8 cellular contexts compared by ENCODE assay signal in genomic region chr17:4832829-4833177, GRCh38. TPM values are rescaled to one million over a fixed set of nuclear protein-coding genes. Genes with fewer than 3 reads are reported as not detected.
DNase-seq lines count a peak whose midpoint lies in the region; ATAC-seq, FAIRE-seq and TF ChIP-seq lines count a peak whose summit lies in the region.
"Not testable (repeated sequence)": the region's sequence is repeated elsewhere in the genome, so short reads cannot be mapped to it uniquely, and the experiment has no call there.
"Had no signal": no experiment of that assay in that cellular context is flagged by ENCODE, and none has a peak within 500 bp of the region (broad histone marks: within the 10 kb centered on the region; RNA-seq: fewer than 3 reads in every experiment).

No MANE protein-coding gene starts in this region.

- not testable (repeated sequence) for H3K9me3 ChIP-seq in MM.1S (replicated peaks; ENCODE audit: insufficient read depth, low read length); endodermal cell (ENCODE audit: control insufficient read depth, low read length); HepG2 (ENCODE audit: low read length)

- DNase-seq in MM.1S; endodermal cell; HepG2 (ENCODE audit: low spot score): not testable (repeated sequence)

- peak overlapping the region; percentile 92 for H3K4me3 ChIP-seq in MM.1S (ENCODE audit: low read length)
- peak overlapping the region; percentile 91 for H3K4me3 ChIP-seq in endodermal cell (ENCODE audit: low read length)
- peak overlapping the region; percentile 67 to 97 (median 85) for H3K4me3 ChIP-seq in HepG2 (replicated peaks in 1 of 3; ENCODE audit: insufficient read depth in 1 of 3, low read depth in 2 of 3, low read length in 3 of 3)
- peak overlapping the region; percentile 88 for H3K4me3 ChIP-seq in rectal smooth muscle tissue (ENCODE audit: low read length)

- not testable (repeated sequence) for TF ChIP-seq EP300 in HepG2 (IDR thresholded peaks at IDR 0.05; ENCODE audit: low read depth in 2 of 2, low read length in 2 of 2); HepG2 (CRISPR knock-in tag; IDR thresholded peaks at IDR 0.05; ENCODE audit: borderline replicate concordance)

- peak overlapping the region; percentile 94 for H3K27ac Mint-ChIP-seq in activated T-helper 17 cell treated with anti-CD3 and anti-CD28 coated beads, Interleukin-2, amount 50 U/mL, for 72 hours
- H3K27ac Mint-ChIP-seq in endodermal cell = peak overlapping the region; percentile 93

- peak overlapping the region; percentile 79 for H3K9ac ChIP-seq in MM.1S (ENCODE audit: low read length)
- H3K9ac ChIP-seq in endodermal cell (ENCODE audit: extremely low read depth, low read length, poor library complexity, severe bottlenecking) = peak overlapping the region; percentile 69
- H3K9ac ChIP-seq in HepG2 (ENCODE audit: insufficient read depth, low read depth, low read length) = peak overlapping the region; percentile 78
- H3K9ac ChIP-seq in rectal smooth muscle tissue (ENCODE audit: low read length) = not testable (repeated sequence)

- H3K79me2 ChIP-seq in MM.1S (ENCODE audit: low read length) = peaks cover 46% of the 10 kb centered on the region
- peaks cover 40% of the 10 kb centered on the region for H3K79me2 ChIP-seq in HepG2 (ENCODE audit: insufficient read depth, low read length)

- not testable (repeated sequence) for TF ChIP-seq RAD21 in HepG2 (CRISPR knock-in tag; IDR thresholded peaks at IDR 0.05)

- CTCF ChIA-PET in HepG2 (lab: Yijun Ruan, JAX; ENCODE audit: low intra/inter-chr PET ratio, low total read pairs) = not testable (repeated sequence)

- not testable (repeated sequence) for H3K9me3 Mint-ChIP-seq in activated T-helper 17 cell treated with anti-CD3 and anti-CD28 coated beads, Interleukin-2, amount 50 U/mL, for 72 hours; endodermal cell

- not testable (repeated sequence) for BruUV-seq in HepG2 (replicated peaks; lab: Mats Ljungman, UMichigan)

- not testable (repeated sequence) for H3K27me3 Mint-ChIP-seq in activated T-helper 17 cell treated with anti-CD3 and anti-CD28 coated beads, Interleukin-2, amount 50 U/mL, for 72 hours; endodermal cell (ENCODE audit: insufficient read depth)

- intact Hi-C loops in HepG2 (cut with micrococcal nuclease; ENCODE audit: unreplicated experiment) = loop anchor here (10.0 kb wide), 1 partner anchor 52 kb away; no protein-coding TSS in a partner anchor

- H3K4me2 ChIP-seq in MM.1S (ENCODE audit: low read depth, low read length) (peak overlapping the region; percentile 88), HepG2 (ENCODE audit: low read depth, low read length) (peak overlapping the region; percentile 85)

- peaks cover 23% of the 10 kb centered on the region; the same call in 1 of the 2 replicates for H3K4me1 ChIP-seq in MM.1S (ENCODE audit: low read length)
- not testable (repeated sequence) for H3K4me1 ChIP-seq in endodermal cell (ENCODE audit: control insufficient read depth, insufficient read depth, low read length); rectal smooth muscle tissue (ENCODE audit: control insufficient read depth, insufficient read depth, low read length)
- H3K4me1 ChIP-seq in HepG2 (ENCODE audit: insufficient read depth, low read length) = peaks cover 36% of the 10 kb centered on the region

- H3K27ac ChIP-seq in MM.1S (ENCODE audit: low read length) = peak overlapping the region; percentile 49; the same call in 1 of the 2 replicates
- H3K27ac ChIP-seq in endodermal cell (ENCODE audit: low read depth, low read length) = peak overlapping the region; percentile 76
- H3K27ac ChIP-seq in HepG2 (ENCODE audit: extremely low read length, insufficient read depth, low read length) = peak overlapping the region; percentile 75
- peak overlapping the region; percentile 80 for H3K27ac ChIP-seq in rectal smooth muscle tissue (ENCODE audit: low read depth, low read length)

- not testable (repeated sequence) for H3K36me3 ChIP-seq in MM.1S (replicated peaks; ENCODE audit: insufficient read depth, low read length); endodermal cell (ENCODE audit: control insufficient read depth, insufficient read depth, low read length); HepG2 (replicated peaks in 1 of 2; ENCODE audit: control insufficient read depth in 1 of 2, insufficient read depth in 2 of 2, low read length in 2 of 2); rectal smooth muscle tissue (ENCODE audit: control insufficient read depth, insufficient read depth, low read length)

- not testable (repeated sequence) for H4K20me1 ChIP-seq in MM.1S (ENCODE audit: insufficient read depth, low read length)
- H4K20me1 ChIP-seq in HepG2 (ENCODE audit: insufficient read depth, low read length) = peaks cover 15% of the 10 kb centered on the region; the same call in 1 of the 2 replicates

- TF ChIP-seq POLR2A in HepG2 (IDR thresholded peaks at IDR 0.05; ENCODE audit: insufficient read depth in 1 of 2, low read depth in 2 of 2, low read length in 2 of 2) = not testable (repeated sequence)

- H3K9me2 ChIP-seq in MM.1S (replicated peaks; ENCODE audit: insufficient read depth, low read length) = not testable (repeated sequence)

- not testable (repeated sequence) for H3K27me3 ChIP-seq in MM.1S (replicated peaks; ENCODE audit: insufficient read depth, low read length); endodermal cell (ENCODE audit: control insufficient read depth, insufficient read depth, low read length, poor library complexity, severe bottlenecking); HepG2 (ENCODE audit: control insufficient read depth in 1 of 2, insufficient read depth in 2 of 2, low read length in 2 of 2); rectal smooth muscle tissue (ENCODE audit: control insufficient read depth, insufficient read depth, low read length)

- FAIRE-seq in HepG2 (lab: Jason Lieb, UNC) = not testable (repeated sequence)

- H3F3A ChIP-seq in MM.1S (ENCODE audit: insufficient read depth, low read length) = not testable (repeated sequence)

- ATAC-seq in GM19023 (IDR thresholded peaks at IDR 0.05; ENCODE audit: unreplicated experiment) (peak; percentile 31), HG02759 (IDR thresholded peaks at IDR 0.05; ENCODE audit: unreplicated experiment) (peak; percentile 18)
- ATAC-seq in activated T-helper 17 cell treated with anti-CD3 and anti-CD28 coated beads, Interleukin-2, amount 50 U/mL, for 72 hours (replicated peaks) = peak; percentile 25
- not testable (repeated sequence) for ATAC-seq in HepG2

- POLR2A ChIA-PET in HepG2 (lab: Yijun Ruan, JAX) = interaction anchor here (0.6 to 3.8 kb wide), 7 partner anchors 14 to 124 kb away, joined by 3 to 31 read pairs (median 4); partner anchors contain the start of genes CXCL16, GLTPD2, TM4SF5 and ZMYND15

- peak overlapping the region; percentile 91 for H3K4me3 Mint-ChIP-seq in activated T-helper 17 cell treated with anti-CD3 and anti-CD28 coated beads, Interleukin-2, amount 50 U/mL, for 72 hours
- peak overlapping the region; percentile 83 for H3K4me3 Mint-ChIP-seq in endodermal cell

- peaks cover 25% of the 10 kb centered on the region for H3K4me1 Mint-ChIP-seq in activated T-helper 17 cell treated with anti-CD3 and anti-CD28 coated beads, Interleukin-2, amount 50 U/mL, for 72 hours
- H3K4me1 Mint-ChIP-seq in endodermal cell = peaks cover 25% of the 10 kb centered on the region

- H3K36me3 Mint-ChIP-seq in activated T-helper 17 cell treated with anti-CD3 and anti-CD28 coated beads, Interleukin-2, amount 50 U/mL, for 72 hours (ENCODE audit: low read depth) = peaks cover 13% of the 10 kb centered on the region
- H3K36me3 Mint-ChIP-seq in endodermal cell (ENCODE audit: low read depth) = not testable (repeated sequence)

- in situ Hi-C loops in HepG2 (cut with HindIII; ENCODE audit: extremely low pct_ligation_motif_present, low pct_unique_long_range_greater_than_20kb) = not testable (repeated sequence)

- not testable (repeated sequence) for TF ChIP-seq CTCF in MM.1S (IDR thresholded peaks at IDR 0.05; ENCODE audit: low read length); endodermal cell (conservative IDR thresholded peaks at IDR 0.05); HepG2 (CRISPR knock-in tag; IDR thresholded peaks at IDR 0.05)

- 0% methylated on average over 11 of the region's 17 CpGs; no CpG with 5 or more reads in 1 of the 2 experiments for WGBS in endodermal cell (ENCODE audit: insufficient coverage in 1 of 2, insufficient read length in 1 of 2), 2 experiments
- 0% methylated on average over 12 of the region's 17 CpGs for WGBS in HepG2 (ENCODE audit: low lambda C conversion rate)

- peak overlapping the region; percentile 97 for H2AFZ ChIP-seq in MM.1S (ENCODE audit: low read length)
- not testable (repeated sequence) for H2AFZ ChIP-seq in HepG2 (ENCODE audit: low read length)

RNA-seq across cellular contexts. Expression of gene MINK1, which starts 0.3 kb away (rescaled TPM):
- 100 to 1,000 TPM in 1 of 2 donors, 10 to 100 TPM in 1; 68.6 to 127 TPM for total RNA-seq in activated T-helper 17 cell treated with anti-CD3 and anti-CD28 coated beads, Interleukin-2, amount 50 U/mL, for 72 hours
- total RNA-seq in endodermal cell (10 to 100 TPM; 75.0 to 79.7 TPM), HepG2 (2016; rRNA removed; fragmentation: Illumina TruSeq; extraction: Trizol) (15.2 and 17.2 TPM in 2 replicates)
- 51.0 TPM for polyA plus RNA-seq in endodermal cell (2013, experiment 1 of 2)
- polyA plus RNA-seq in endodermal cell (2013, experiment 2 of 2) = 46.8 TPM
- 23.3 and 30.8 TPM in 2 replicates for total RNA-seq in HepG2 (2016; cell fraction: cytosol; rRNA removed; fragmentation: Illumina TruSeq; extraction: Trizol; ENCODE audit: low read depth)
- total RNA-seq in HepG2 (2016; cell fraction: insoluble cytoplasmic fraction; rRNA removed; fragmentation: Illumina TruSeq; extraction: Trizol) = 14.0 and 18.0 TPM in 2 replicates
- 18.2 and 20.0 TPM in 2 replicates for total RNA-seq in HepG2 (2016; cell fraction: membrane; rRNA removed; fragmentation: Illumina TruSeq; extraction: Trizol)
- 19.4 and 19.5 TPM in 2 replicates for total RNA-seq in HepG2 (2016; cell fraction: nucleus; rRNA removed; fragmentation: Illumina TruSeq; extraction: Trizol)
- 63.9 and 75.5 TPM in 2 replicates for polyA plus RNA-seq in HepG2 (2011; rRNA removed)
- 26.5 and 29.4 TPM in 2 replicates for polyA plus RNA-seq in HepG2 (2011; cell fraction: cytosol; rRNA removed)
- polyA plus RNA-seq in HepG2 (2011; cell fraction: nucleus; rRNA removed) = 412 and 513 TPM in 2 replicates
- polyA plus RNA-seq in HepG2 (2012) = 65.0 and 70.4 TPM in 2 replicates
- 2.7 TPM in 2 replicates for polyA plus RNA-seq in HepG2 (2016; cell fraction: cytosol; fragmentation: Illumina TruSeq; extraction: Trizol; ENCODE audit: low read depth)
- polyA plus RNA-seq in HepG2 (2016; cell fraction: insoluble cytoplasmic fraction; fragmentation: Illumina TruSeq; extraction: Trizol; ENCODE audit: low read depth) = 13.5 and 20.2 TPM in 2 replicates
- 8.2 and 9.7 TPM in 2 replicates for polyA plus RNA-seq in HepG2 (2016; cell fraction: membrane; fragmentation: Illumina TruSeq; extraction: Trizol; ENCODE audit: low read depth)
- 94.7 and 99.9 TPM in 2 replicates for polyA plus RNA-seq in HepG2 (2016; cell fraction: nucleus; fragmentation: Illumina TruSeq; extraction: Trizol; ENCODE audit: insufficient read depth, low read depth)
- polyA minus RNA-seq in HepG2 (2011; rRNA and poly(A)+ RNA removed; ENCODE audit: low replicate concordance) = 48.1 and 56.8 TPM in 2 replicates
- polyA minus RNA-seq in HepG2 (2011; cell fraction: cytosol; rRNA and poly(A)+ RNA removed) = 15.6 and 21.3 TPM in 2 replicates
- polyA minus RNA-seq in HepG2 (2011; cell fraction: nucleus; rRNA and poly(A)+ RNA removed) = 64.1 and 70.6 TPM in 2 replicates

RNA-seq across cellular contexts. Expression of gene PLD2, which starts 25.9 kb away (rescaled TPM):
- 10 to 100 TPM; 23.3 to 35.0 TPM for total RNA-seq in activated T-helper 17 cell treated with anti-CD3 and anti-CD28 coated beads, Interleukin-2, amount 50 U/mL, for 72 hours
- total RNA-seq in endodermal cell (10 to 100 TPM; 72.7 to 75.2 TPM), HepG2 (2016; rRNA removed; fragmentation: Illumina TruSeq; extraction: Trizol) (7.8 and 13.4 TPM in 2 replicates)
- polyA plus RNA-seq in endodermal cell (2013, experiment 1 of 2) = 32.9 TPM
- 35.4 TPM for polyA plus RNA-seq in endodermal cell (2013, experiment 2 of 2)
- 1.5 and 3.3 TPM in 2 replicates for total RNA-seq in HepG2 (2016; cell fraction: cytosol; rRNA removed; fragmentation: Illumina TruSeq; extraction: Trizol; ENCODE audit: low read depth)
- 6.9 and 12.9 TPM in 2 replicates for total RNA-seq in HepG2 (2016; cell fraction: insoluble cytoplasmic fraction; rRNA removed; fragmentation: Illumina TruSeq; extraction: Trizol)
- 4.0 and 5.4 TPM in 2 replicates for total RNA-seq in HepG2 (2016; cell fraction: membrane; rRNA removed; fragmentation: Illumina TruSeq; extraction: Trizol)
- 12.4 and 12.8 TPM in 2 replicates for total RNA-seq in HepG2 (2016; cell fraction: nucleus; rRNA removed; fragmentation: Illumina TruSeq; extraction: Trizol)
- polyA plus RNA-seq in HepG2 (2011; rRNA removed) = 29.7 and 45.8 TPM in 2 replicates
- 16.4 and 17.6 TPM in 2 replicates for polyA plus RNA-seq in HepG2 (2011; cell fraction: cytosol; rRNA removed)
- 157 and 165 TPM in 2 replicates for polyA plus RNA-seq in HepG2 (2011; cell fraction: nucleus; rRNA removed)
- 22.6 and 24.2 TPM in 2 replicates for polyA plus RNA-seq in HepG2 (2012)
- polyA plus RNA-seq in HepG2 (2016; cell fraction: cytosol; fragmentation: Illumina TruSeq; extraction: Trizol; ENCODE audit: low read depth) = 1.2 and 1.5 TPM in 2 replicates
- polyA plus RNA-seq in HepG2 (2016; cell fraction: insoluble cytoplasmic fraction; fragmentation: Illumina TruSeq; extraction: Trizol; ENCODE audit: low read depth) = 7.8 and 12.9 TPM in 2 replicates
- polyA plus RNA-seq in HepG2 (2016; cell fraction: membrane; fragmentation: Illumina TruSeq; extraction: Trizol; ENCODE audit: low read depth) = 2.9 and 4.3 TPM in 2 replicates
- polyA plus RNA-seq in HepG2 (2016; cell fraction: nucleus; fragmentation: Illumina TruSeq; extraction: Trizol; ENCODE audit: insufficient read depth, low read depth) = 38.3 and 45.9 TPM in 2 replicates
- 20.6 and 62.4 TPM in 2 replicates for polyA minus RNA-seq in HepG2 (2011; rRNA and poly(A)+ RNA removed; ENCODE audit: low replicate concordance)
- 14.3 and 14.5 TPM in 2 replicates for polyA minus RNA-seq in HepG2 (2011; cell fraction: cytosol; rRNA and poly(A)+ RNA removed)
- polyA minus RNA-seq in HepG2 (2011; cell fraction: nucleus; rRNA and poly(A)+ RNA removed) = 23.3 and 33.3 TPM in 2 replicates

RNA-seq across cellular contexts. Expression of gene PSMB6, which starts 36.8 kb away (rescaled TPM):
- 100 to 1,000 TPM in 1 of 2 donors, 10 to 100 TPM in 1; 91.0 to 169 TPM for total RNA-seq in activated T-helper 17 cell treated with anti-CD3 and anti-CD28 coated beads, Interleukin-2, amount 50 U/mL, for 72 hours
- total RNA-seq in endodermal cell (100 to 1,000 TPM; 211 to 216 TPM), HepG2 (2016; rRNA removed; fragmentation: Illumina TruSeq; extraction: Trizol) (264 and 335 TPM in 2 replicates)
- polyA plus RNA-seq in endodermal cell (2013, experiment 1 of 2) = 224 TPM
- 208 TPM for polyA plus RNA-seq in endodermal cell (2013, experiment 2 of 2)
- total RNA-seq in HepG2 (2016; cell fraction: cytosol; rRNA removed; fragmentation: Illumina TruSeq; extraction: Trizol; ENCODE audit: low read depth) = 57.3 and 59.4 TPM in 2 replicates
- 269 and 361 TPM in 2 replicates for total RNA-seq in HepG2 (2016; cell fraction: insoluble cytoplasmic fraction; rRNA removed; fragmentation: Illumina TruSeq; extraction: Trizol)
- 65.0 and 66.7 TPM in 2 replicates for total RNA-seq in HepG2 (2016; cell fraction: membrane; rRNA removed; fragmentation: Illumina TruSeq; extraction: Trizol)
- total RNA-seq in HepG2 (2016; cell fraction: nucleus; rRNA removed; fragmentation: Illumina TruSeq; extraction: Trizol) = 82.3 and 83.2 TPM in 2 replicates
- polyA plus RNA-seq in HepG2 (2011; rRNA removed) = 277 and 298 TPM in 2 replicates
- 294 and 383 TPM in 2 replicates for polyA plus RNA-seq in HepG2 (2011; cell fraction: cytosol; rRNA removed)
- 65.4 and 72.8 TPM in 2 replicates for polyA plus RNA-seq in HepG2 (2011; cell fraction: nucleus; rRNA removed)
- polyA plus RNA-seq in HepG2 (2012) = 114 and 127 TPM in 2 replicates
- polyA plus RNA-seq in HepG2 (2016; cell fraction: cytosol; fragmentation: Illumina TruSeq; extraction: Trizol; ENCODE audit: low read depth) = 63.2 and 64.9 TPM in 2 replicates
- 325 and 358 TPM in 2 replicates for polyA plus RNA-seq in HepG2 (2016; cell fraction: insoluble cytoplasmic fraction; fragmentation: Illumina TruSeq; extraction: Trizol; ENCODE audit: low read depth)
- polyA plus RNA-seq in HepG2 (2016; cell fraction: membrane; fragmentation: Illumina TruSeq; extraction: Trizol; ENCODE audit: low read depth) = 57.2 and 57.4 TPM in 2 replicates
- 132 and 142 TPM in 2 replicates for polyA plus RNA-seq in HepG2 (2016; cell fraction: nucleus; fragmentation: Illumina TruSeq; extraction: Trizol; ENCODE audit: insufficient read depth, low read depth)
- 315 and 412 TPM in 2 replicates for polyA minus RNA-seq in HepG2 (2011; rRNA and poly(A)+ RNA removed; ENCODE audit: low replicate concordance)
- 66.1 and 85.4 TPM in 2 replicates for polyA minus RNA-seq in HepG2 (2011; cell fraction: cytosol; rRNA and poly(A)+ RNA removed)
- polyA minus RNA-seq in HepG2 (2011; cell fraction: nucleus; rRNA and poly(A)+ RNA removed) = 22.1 and 23.0 TPM in 2 replicates

RNA-seq across cellular contexts. Expression of gene GLTPD2, which starts 44.0 kb away (rescaled TPM):
- not detected for total RNA-seq in activated T-helper 17 cell treated with anti-CD3 and anti-CD28 coated beads, Interleukin-2, amount 50 U/mL, for 72 hours
- total RNA-seq in endodermal cell = 1 to 10 TPM in 1 of 2 donors, under 1 TPM in 1; 0.88 to 1.6 TPM
- not detected for polyA plus RNA-seq in endodermal cell (2013, experiment 1 of 2)
- polyA plus RNA-seq in endodermal cell (2013, experiment 2 of 2) = not detected
- total RNA-seq in HepG2 (2016; rRNA removed; fragmentation: Illumina TruSeq; extraction: Trizol) = 6.0 and 12.9 TPM in 2 replicates
- total RNA-seq in HepG2 (2016; cell fraction: cytosol; rRNA removed; fragmentation: Illumina TruSeq; extraction: Trizol; ENCODE audit: low read depth) = 5.5 and 8.4 TPM in 2 replicates
- total RNA-seq in HepG2 (2016; cell fraction: insoluble cytoplasmic fraction; rRNA removed; fragmentation: Illumina TruSeq; extraction: Trizol) = 5.7 and 10.6 TPM in 2 replicates
- total RNA-seq in HepG2 (2016; cell fraction: membrane; rRNA removed; fragmentation: Illumina TruSeq; extraction: Trizol) = 7.1 and 10.3 TPM in 2 replicates
- 6.3 and 8.8 TPM in 2 replicates for total RNA-seq in HepG2 (2016; cell fraction: nucleus; rRNA removed; fragmentation: Illumina TruSeq; extraction: Trizol)
- polyA plus RNA-seq in HepG2 (2011; rRNA removed) = 7.5 and 14.9 TPM in 2 replicates
- polyA plus RNA-seq in HepG2 (2011; cell fraction: cytosol; rRNA removed) = 14.5 and 28.0 TPM in 2 replicates
- 60.5 and 62.9 TPM in 2 replicates for polyA plus RNA-seq in HepG2 (2011; cell fraction: nucleus; rRNA removed)
- polyA plus RNA-seq in HepG2 (2012) = 6.0 and 8.3 TPM in 2 replicates
- polyA plus RNA-seq in HepG2 (2016; cell fraction: cytosol; fragmentation: Illumina TruSeq; extraction: Trizol; ENCODE audit: low read depth) = 7.8 and 10.4 TPM in 2 replicates
- polyA plus RNA-seq in HepG2 (2016; cell fraction: insoluble cytoplasmic fraction; fragmentation: Illumina TruSeq; extraction: Trizol; ENCODE audit: low read depth) = 5.9 and 9.4 TPM in 2 replicates
- 6.1 and 8.5 TPM in 2 replicates for polyA plus RNA-seq in HepG2 (2016; cell fraction: membrane; fragmentation: Illumina TruSeq; extraction: Trizol; ENCODE audit: low read depth)
- 15.6 and 18.6 TPM in 2 replicates for polyA plus RNA-seq in HepG2 (2016; cell fraction: nucleus; fragmentation: Illumina TruSeq; extraction: Trizol; ENCODE audit: insufficient read depth, low read depth)
- 7.7 TPM in 1 of 2 replicates, not detected in the other for polyA minus RNA-seq in HepG2 (2011; rRNA and poly(A)+ RNA removed; ENCODE audit: low replicate concordance)
- polyA minus RNA-seq in HepG2 (2011; cell fraction: cytosol; rRNA and poly(A)+ RNA removed) = 12.0 and 12.4 TPM in 2 replicates
- 3.1 and 3.6 TPM in 2 replicates for polyA minus RNA-seq in HepG2 (2011; cell fraction: nucleus; rRNA and poly(A)+ RNA removed)
- total RNA-seq: occipital lobe had no signal
